ENCODE assay signal across 9 cellular contexts in the genomic region with DNA sequence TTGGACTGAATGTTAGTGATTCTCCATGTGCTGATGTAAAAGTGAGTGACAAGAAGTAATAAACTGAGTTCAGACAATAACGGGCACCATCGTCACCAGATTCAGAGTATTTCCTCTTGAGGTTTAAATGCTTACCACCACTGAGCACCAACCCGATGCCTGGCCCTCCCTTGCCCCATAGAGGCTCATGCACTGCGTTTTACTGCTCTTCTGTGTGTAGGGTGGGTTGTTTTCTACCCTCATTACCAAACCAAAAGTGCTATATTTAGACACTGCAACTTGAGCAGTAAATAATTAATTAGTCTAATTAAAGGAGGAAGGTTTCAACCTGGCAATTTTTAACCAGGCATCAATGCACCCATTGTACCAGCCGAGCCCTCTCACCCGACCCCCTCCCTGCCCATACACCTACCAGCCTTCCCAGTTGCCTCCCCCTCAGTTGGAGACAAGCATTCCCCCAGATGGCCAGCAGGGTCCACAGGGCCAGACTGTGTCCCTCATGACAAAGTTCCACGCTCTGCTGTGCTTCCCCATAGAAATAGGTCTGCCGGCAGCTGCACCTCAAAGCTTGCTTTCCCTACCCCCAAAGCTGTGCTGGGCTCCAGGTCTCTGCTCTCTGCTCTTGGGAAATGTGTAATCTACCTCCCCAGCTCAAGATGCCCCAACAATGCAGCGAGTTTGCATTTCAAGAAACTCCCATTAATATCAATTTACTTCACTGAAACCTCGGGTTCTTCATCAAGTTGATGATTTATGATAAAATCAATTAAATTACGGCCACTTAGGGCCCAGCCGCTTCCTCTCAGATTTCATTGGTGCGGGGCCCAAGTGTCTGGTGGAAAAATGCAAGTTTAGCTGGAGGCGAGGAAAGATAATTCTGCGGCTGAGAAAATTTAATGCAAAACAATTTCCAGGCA. TPM values are rescaled to one million over a fixed set of nuclear protein-coding genes. Genes with fewer than 3 reads are reported as not detected.
A peak's percentile ranks its signal among the peaks of the same experiment; 100 is the strongest.
DNase-seq lines count a peak whose midpoint lies in the region; ATAC-seq and TF ChIP-seq lines count a peak whose summit lies in the region.
"Had no signal": no experiment of that assay in that cellular context is flagged by ENCODE, and none has a peak within 500 bp of the region (broad histone marks: within the 10 kb centered on the region; RNA-seq: fewer than 3 reads in every experiment).

No MANE protein-coding gene starts in this region.

- no peaks in the 10 kb centered on the region for H3K36me3 ChIP-seq in KOPT-K1 (ENCODE audit: insufficient read depth, low read length)
- no peaks in the 10 kb centered on the region for H3K36me3 ChIP-seq in hepatocyte (replicated peaks; ENCODE audit: insufficient read depth, low read depth)

- H2AFZ ChIP-seq in hepatocyte, result no peak overlapping the region

- CTCF ChIA-PET in AG04449 (lab: Yijun Ruan, JAX), result interaction anchor here (0.6 to 2.8 kb wide), 6 partner anchors 9 to 239 kb away, joined by 3 to 10 read pairs (median 4); no protein-coding TSS in a partner anchor

- H3K27ac ChIP-seq in KOPT-K1 (ENCODE audit: low read depth, low read length, poor library complexity, severe bottlenecking) (peak overlapping the region; percentile 43), hepatocyte (no peak overlapping the region)

- H3K9me2 ChIP-seq in hepatocyte (replicated peaks; ENCODE audit: insufficient read depth), result no peaks in the 10 kb centered on the region

- ATAC-seq in GM19043 (IDR thresholded peaks at IDR 0.05; ENCODE audit: low read depth, unreplicated experiment), result peak; percentile 55
- no peak for ATAC-seq in HG02840 (IDR thresholded peaks at IDR 0.05; ENCODE audit: low FRiP score, unreplicated experiment)
- no peak for ATAC-seq in HG03469 (IDR thresholded peaks at IDR 0.05; ENCODE audit: unreplicated experiment)
- no peak for ATAC-seq in GM18519 (IDR thresholded peaks at IDR 0.05; ENCODE audit: low FRiP score, unreplicated experiment)
- ATAC-seq in left cardiac atrium, result no peak

- H3K79me2 ChIP-seq in hepatocyte, result peaks cover 32% of the 10 kb centered on the region

- peak; percentile 63 for TF ChIP-seq CTCF in AG04449 (IDR thresholded peaks at IDR 0.05; ENCODE audit: insufficient read depth, low read length, missing control alignments)
- no peak for TF ChIP-seq CTCF in hepatocyte (IDR thresholded peaks at IDR 0.05; ENCODE audit: poor library complexity)

- no peaks in the 10 kb centered on the region for H4K20me1 ChIP-seq in hepatocyte (ENCODE audit: insufficient read depth, poor library complexity, severe bottlenecking)

- POLR2A ChIA-PET in AG04449 (lab: Yijun Ruan, JAX), result interaction anchor here (0.6 to 1.2 kb wide), 5 partner anchors 12 to 141 kb away, joined by 3 to 4 read pairs (median 3); partner anchors contain the start of gene HOXB5

- H3K27me3 ChIP-seq in hepatocyte, result peaks cover 92% of the 10 kb centered on the region

- H3K4me2 ChIP-seq in hepatocyte, result peak overlapping the region; percentile 82

- peaks cover 35% of the 10 kb centered on the region for H3K4me1 ChIP-seq in hepatocyte (ENCODE audit: insufficient read depth)

- 54% methylated on average over 15 of the region's 15 CpGs for WGBS in hepatocyte (ENCODE audit: low lambda C conversion rate, missing lambda C conversion rate)

- peak overlapping the region; percentile 54 for H3K4me3 ChIP-seq in AG04449 (ENCODE audit: low read depth, low read length)
- no peak overlapping the region for H3K4me3 ChIP-seq in hepatocyte

- DNase-seq in AG04449 (ENCODE audit: low read depth, low spot score), result no peak
- DNase-seq in hepatocyte (ENCODE audit: low spot score), result no peak
- no peak for DNase-seq in left cardiac atrium
- DNase-seq: DND-41 had no signal

- H3K9me3 ChIP-seq in KOPT-K1 (ENCODE audit: insufficient read depth, low read length, poor library complexity, severe bottlenecking) (no peaks in the 10 kb centered on the region), hepatocyte (ENCODE audit: low read depth) (no peaks in the 10 kb centered on the region)

- intact Hi-C loops in left cardiac atrium (cut with DNase I), result no loop called here

RNA-seq across cellular contexts. Expression of gene HOXB4, which starts 16.0 kb away (rescaled TPM):
- total RNA-seq in hepatocyte (1.4 and 2.2 TPM in 2 replicates), left cardiac atrium (1 to 10 TPM in 1 of 2 donors, under 1 TPM in 1; 0.31 to 1.6 TPM)
- polyA plus RNA-seq in hepatocyte, result 1.8 and 2.0 TPM in 2 replicates

RNA-seq across cellular contexts. Expression of gene HOXB2, which starts 17.2 kb away (rescaled TPM):
- 5.6 and 6.7 TPM in 2 replicates for total RNA-seq in hepatocyte
- polyA plus RNA-seq in hepatocyte, result 20.7 and 29.9 TPM in 2 replicates
- 1 to 10 TPM; 6.1 to 6.7 TPM for total RNA-seq in left cardiac atrium

RNA-seq across cellular contexts. Expression of gene HOXB3, which starts 27.9 kb away (rescaled TPM):
- total RNA-seq in hepatocyte (1.8 and 5.9 TPM in 2 replicates), left cardiac atrium (1 to 10 TPM; 1.2 to 2.8 TPM)
- polyA plus RNA-seq in hepatocyte, result 1.8 and 4.0 TPM in 2 replicates

RNA-seq across cellular contexts. Expression of gene HOXB1, which starts 31.3 kb away (rescaled TPM):
- total RNA-seq in hepatocyte (not detected in 2 replicates), left cardiac atrium (not detected)
- not detected in 2 replicates for polyA plus RNA-seq in hepatocyte

RNA-seq across cellular contexts. Expression of gene HOXB5, which starts 31.4 kb away (rescaled TPM):
- 0.27 and 0.36 TPM in 2 replicates for total RNA-seq in hepatocyte
- 3.3 and 4.4 TPM in 2 replicates for polyA plus RNA-seq in hepatocyte
- under 1 TPM in 1 of 2 donors, not detected in 1; 0.41 TPM for total RNA-seq in left cardiac atrium
